ENCODE assay signal across 31 cellular contexts in the genomic region with DNA sequence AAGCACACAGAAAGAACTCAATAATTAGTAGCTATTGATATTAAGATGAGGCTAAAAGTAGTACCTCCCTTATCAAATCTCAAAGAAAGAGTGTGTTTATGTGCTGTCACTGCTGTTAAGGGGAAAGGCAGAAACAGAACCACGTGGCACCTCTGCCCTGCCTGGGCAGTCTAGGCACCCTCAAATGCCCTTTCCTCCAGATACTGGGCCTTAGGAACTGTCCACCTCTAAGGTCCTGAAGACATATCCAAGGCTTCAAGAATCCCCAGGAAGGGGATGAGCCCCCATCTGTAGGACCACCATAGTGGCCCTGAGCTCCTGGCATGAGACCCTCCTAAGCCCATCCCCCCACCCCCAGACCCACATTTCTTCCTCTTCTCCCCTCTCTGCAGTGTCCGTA. TPM values are rescaled to one million over a fixed set of nuclear protein-coding genes. Genes with fewer than 3 reads are reported as not detected.
DNase-seq lines count a peak whose midpoint lies in the region; ATAC-seq and TF ChIP-seq lines count a peak whose summit lies in the region.
"Had no signal": no experiment of that assay in that cellular context is flagged by ENCODE, and none has a peak within 500 bp of the region (broad histone marks: within the 10 kb centered on the region; RNA-seq: fewer than 3 reads in every experiment).

No MANE protein-coding gene starts in this region.

- H3K4me2 ChIP-seq in DND-41 (ENCODE audit: insufficient read depth, low read length) = no peak overlapping the region
- H3K4me2 ChIP-seq: hepatocyte, KMS-11, smooth muscle cell had no signal

- H3K27ac ChIP-seq in DND-41 (ENCODE audit: low read length) = no peak overlapping the region
- no peak overlapping the region for H3K27ac ChIP-seq in liver (ENCODE audit: low read depth in 1 of 2, low read length in 2 of 2)
- H3K27ac ChIP-seq: esophagus muscularis mucosa, hepatocyte, KMS-11, SK-N-MC, transverse colon had no signal

- H3K27me3 ChIP-seq in DND-41 (ENCODE audit: insufficient read depth, low read length, poor library complexity) (no peaks in the 10 kb centered on the region), liver (ENCODE audit: control insufficient read depth in 4 of 4, insufficient read depth in 4 of 4, low read length in 3 of 4) (no peaks in the 10 kb centered on the region)
- H3K27me3 ChIP-seq: esophagus muscularis mucosa, hepatocyte, transverse colon had no signal

- no peak overlapping the region for H3K4me3 ChIP-seq in DND-41 (ENCODE audit: low read depth in 1 of 2, low read length in 2 of 2)
- no peak overlapping the region for H3K4me3 ChIP-seq in liver (ENCODE audit: low read depth in 1 of 3, low read length in 3 of 3)
- H3K4me3 ChIP-seq: esophagus muscularis mucosa, hepatocyte, SK-N-MC, smooth muscle cell, transverse colon had no signal

- no peaks in the 10 kb centered on the region for H4K20me1 ChIP-seq in DND-41 (ENCODE audit: insufficient read depth, low read length)

- ATAC-seq in DND-41 (ENCODE audit: insufficient read depth, low read depth) = peak; percentile 37; the same call in 1 of the 3 replicates
- no peak for ATAC-seq in HG02763 (IDR thresholded peaks at IDR 0.05; ENCODE audit: unreplicated experiment)
- ATAC-seq in GM19035 (IDR thresholded peaks at IDR 0.05; ENCODE audit: unreplicated experiment) = no peak
- ATAC-seq: activated CD4-positive, alpha-beta T cell treated with anti-CD3 and anti-CD28 coated beads for 36 hours; activated CD8-positive, alpha-beta T cell treated with anti-CD3 and anti-CD28 coated beads, Interleukin-2, amount 10 ng/mL, durations not matched to agents 7 days and 5 days; left lobe of liver; natural killer cell had no signal

- H3K9ac ChIP-seq in DND-41 (ENCODE audit: low read depth, low read length) = no peak overlapping the region
- H3K9ac ChIP-seq in liver (ENCODE audit: low read depth in 1 of 2, low read length in 2 of 2) = no peak overlapping the region
- H3K9ac ChIP-seq: KMS-11 had no signal

- no peak for TF ChIP-seq RAD21 in liver (IDR thresholded peaks at IDR 0.05)

- peak; percentile 12 for DNase-seq in AG08395 (ENCODE audit: low spot score)
- no peak for DNase-seq in DND-41
- DNase-seq in RKO (ENCODE audit: low spot score) = peak; percentile 8
- DNase-seq in SHP77 treated with DMSO at 0.1 percent for 48 hours (lab: John Stamatoyannopoulos, UW) = no peak
- DNase-seq: activated CD4-positive, alpha-beta T cell treated with anti-CD3 and anti-CD28 coated beads for 36 hours; activated CD8-positive, alpha-beta T cell treated with anti-CD3 and anti-CD28 coated beads, Interleukin-2, amount 10 ng/mL, durations not matched to agents 7 days and 5 days; anterior cingulate cortex; CD4-positive, alpha-beta T cell; foreskin melanocyte; midbrain; MM.1S; natural killer cell; NCI-H1417; NCI-H2081 treated with DMSO at 0.1 percent for 48 hours; NCI-H345; stimulated activated CD4-positive, alpha-beta T cell treated with anti-CD3 and anti-CD28 coated beads, Interleukin-2, amount 100 ng/mL, for 24 hours; transverse colon had no signal

- H3K79me2 ChIP-seq in DND-41 (ENCODE audit: insufficient read depth, low read length) = no peaks in the 10 kb centered on the region
- H3K79me2 ChIP-seq: hepatocyte had no signal

- no peaks in the 10 kb centered on the region for H3K9me3 ChIP-seq in DND-41 (ENCODE audit: insufficient read depth, low read length, severe bottlenecking)
- no peaks in the 10 kb centered on the region for H3K9me3 ChIP-seq in liver (ENCODE audit: control insufficient read depth in 4 of 4, low read length in 3 of 4)
- H3K9me3 ChIP-seq: esophagus muscularis mucosa, transverse colon had no signal

- 63% methylated on average over 2 of the region's 2 CpGs for WGBS in liver

- TF ChIP-seq CTCF in DND-41 (IDR thresholded peaks at IDR 0.05; ENCODE audit: borderline replicate concordance, extremely low read depth, low read length, poor library complexity, severe bottlenecking) (no peak), liver (IDR thresholded peaks at IDR 0.05; ENCODE audit: low read depth, low read length, missing input control) (no peak)

- H2AFZ ChIP-seq in DND-41 (ENCODE audit: low read depth, low read length) = no peak overlapping the region
- H2AFZ ChIP-seq: hepatocyte had no signal

- H3K4me1 ChIP-seq in DND-41 (ENCODE audit: insufficient read depth, low read length) (no peaks in the 10 kb centered on the region), liver (ENCODE audit: control insufficient read depth in 4 of 4, insufficient read depth in 4 of 4, low read length in 3 of 4) (no peaks in the 10 kb centered on the region)
- H3K4me1 ChIP-seq: esophagus muscularis mucosa, transverse colon had no signal

- H3K36me3 ChIP-seq in DND-41 (ENCODE audit: insufficient read depth, low read length) (no peaks in the 10 kb centered on the region), liver (ENCODE audit: control insufficient read depth in 4 of 4, insufficient read depth in 3 of 4, low read depth in 1 of 4, low read length in 3 of 4) (no peaks in the 10 kb centered on the region)
- H3K36me3 ChIP-seq: esophagus muscularis mucosa, transverse colon had no signal

TF ChIP-seq in liver, 16 proteins besides CTCF, POLR2A, EP300 and RAD21:
- no peak for TF ChIP-seq RXRA (IDR thresholded peaks at IDR 0.05)
- peak; percentile 93 for TF ChIP-seq REST (IDR thresholded peaks at IDR 0.05)

RNA-seq across cellular contexts. Expression of gene NGB, which starts 29.1 kb away (rescaled TPM):
- not detected for total RNA-seq in liver
- not detected for polyA plus RNA-seq in liver
- total RNA-seq: activated CD4-positive, alpha-beta T cell treated with anti-CD3 and anti-CD28 coated beads for 36 hours; activated CD8-positive, alpha-beta T cell treated with anti-CD3 and anti-CD28 coated beads, Interleukin-2, amount 10 ng/mL, durations not matched to agents 7 days and 5 days; activated T-helper 2 cell treated with anti-CD3 and anti-CD28 coated beads, Interferon-gamma antibody, Interleukin-2, Interleukin-4, amounts not matched to agents 10 μg/mL and 5 μg/mL and 100 μg/mL, durations not matched to agents 14 hours and 24 hours and 36 hours; cardiac septum; CD4-positive, alpha-beta T cell; hepatocyte; left lobe of liver; natural killer cell; omental fat pad; RPMI7951; smooth muscle cell; T-helper 2 cell treated with Interferon-gamma antibody and Interleukin-4, amounts not matched to agents 100 ng/mL and 5 ng/mL, for 36 hours had no signal
- polyA plus RNA-seq: hepatocyte, smooth muscle cell had no signal

Comparison
In these comparisons a context has a peak if more than half of its experiments do, and no peak if none do; other contexts are left out.
1. DNase-seq: peak in AG08395 (single experiment) and RKO (single experiment); none in DND-41 (single experiment) and SHP77 treated with DMSO at 0.1 percent for 48 hours (single experiment).